Comparison of ENCODE assay signal across 17 cellular contexts in the genomic region with DNA sequence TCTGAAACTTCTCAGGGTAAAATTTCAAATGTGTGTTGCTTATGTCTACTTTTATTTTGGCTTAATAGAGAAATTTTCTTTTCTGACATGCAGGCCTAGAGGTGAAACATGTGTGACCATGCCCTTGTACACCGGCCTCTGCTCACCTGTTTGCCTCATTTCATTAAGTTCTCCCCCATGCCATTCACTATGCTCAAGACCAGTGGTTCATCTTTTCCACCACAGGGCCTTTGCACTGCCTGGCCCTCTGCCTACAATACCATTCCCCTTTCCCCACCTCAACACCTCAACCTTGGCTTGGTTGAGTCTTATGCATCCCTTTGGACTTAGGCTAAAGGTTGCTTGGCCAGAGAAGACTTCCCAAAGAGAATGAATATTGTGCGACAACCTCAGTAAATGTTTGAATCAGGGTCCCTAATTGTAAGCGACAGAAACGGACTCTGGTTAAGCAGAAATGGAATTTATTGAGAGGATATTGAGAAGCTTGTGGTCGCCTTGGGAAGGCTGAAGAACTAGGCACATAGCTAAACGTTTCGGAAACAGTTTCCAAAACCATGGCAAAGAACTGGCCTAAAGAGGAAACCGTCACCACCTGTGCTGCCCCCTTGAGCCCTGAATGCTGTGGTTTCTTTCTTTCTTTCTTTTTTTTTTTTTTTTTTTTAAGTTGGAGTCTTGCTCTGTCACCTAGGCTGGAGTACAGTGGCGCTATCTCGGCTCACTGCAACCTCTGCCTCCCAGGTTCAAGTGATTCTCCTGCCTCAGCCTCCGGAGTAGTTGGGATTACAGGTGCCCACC.
A peak's percentile ranks its signal among the peaks of the same experiment; 100 is the strongest.
DNase-seq lines count a peak whose midpoint lies in the region; ATAC-seq and TF ChIP-seq lines count a peak whose summit lies in the region.
"Had no signal": no experiment of that assay in that cellular context is flagged by ENCODE, and none has a peak within 500 bp of the region (broad histone marks: within the 10 kb centered on the region; RNA-seq: fewer than 3 reads in every experiment).

No MANE protein-coding gene starts in this region.

- H3K4me3 ChIP-seq in HCT116 (replicated peaks in 1 of 2; ENCODE audit: low read depth in 1 of 2, low read length in 2 of 2) (no peak overlapping the region), OCI-LY7 (ENCODE audit: low read depth, low read length, poor library complexity, severe bottlenecking) (no peak overlapping the region), esophagus muscularis mucosa (no peak overlapping the region), uterus (no peak overlapping the region)
- H3K4me3 ChIP-seq: BLaER1 had no signal

- H3K27me3 ChIP-seq in HCT116 (ENCODE audit: insufficient read depth, low read length): no peaks in the 10 kb centered on the region
- no peaks in the 10 kb centered on the region for H3K27me3 ChIP-seq in esophagus muscularis mucosa
- H3K27me3 ChIP-seq in uterus: no peaks in the 10 kb centered on the region
- H3K27me3 ChIP-seq: BLaER1 had no signal

- H3K27ac Mint-ChIP-seq in type B pancreatic cell: peak overlapping the region; percentile 50
- H3K27ac Mint-ChIP-seq: CD8-positive, alpha-beta T cell had no signal

- H4K20me1 ChIP-seq in HCT116 (ENCODE audit: insufficient read depth) (no peaks in the 10 kb centered on the region), OCI-LY7 (ENCODE audit: insufficient read depth, low read length) (no peaks in the 10 kb centered on the region)
- H4K20me1 ChIP-seq: BLaER1 had no signal

- H3K4me3 Mint-ChIP-seq in type B pancreatic cell: no peak overlapping the region
- H3K4me3 Mint-ChIP-seq: CD8-positive, alpha-beta T cell had no signal

- CTCF ChIA-PET in HCT116 (lab: Charles Lee): interaction anchor here (0.6 kb wide), 1 partner anchor 157 kb away, joined by 3 read pairs; no protein-coding TSS in a partner anchor
- CTCF ChIA-PET in OCI-LY7 (lab: Charles Lee; ENCODE audit: unreplicated experiment): no interaction called here

- H3K27ac ChIP-seq in HCT116 (ENCODE audit: low read depth, low read length) (no peak overlapping the region), OCI-LY7 (ENCODE audit: low read depth, low read length, poor library complexity, severe bottlenecking) (no peak overlapping the region), esophagus muscularis mucosa (replicated peaks in 1 of 4) (no peak overlapping the region), uterus (no peak overlapping the region)
- H3K27ac ChIP-seq: BLaER1, RWPE1 had no signal

- H3K79me2 ChIP-seq in HCT116 (ENCODE audit: insufficient read depth, low read length) (no peaks in the 10 kb centered on the region), OCI-LY7 (ENCODE audit: insufficient read depth, low read depth, low read length) (no peaks in the 10 kb centered on the region)

- TF ChIP-seq CTCF in HCT116 (IDR thresholded peaks at IDR 0.05 in 2 of 3, conservative IDR thresholded peaks at IDR 0.05 in 1 of 3; ENCODE audit: borderline replicate concordance in 1 of 3, insufficient read depth in 1 of 3, low read depth in 2 of 3, low read length in 2 of 3) (no peak; a peak in 1 of 6 replicates), OCI-LY7 (conservative IDR thresholded peaks at IDR 0.05; ENCODE audit: low read length) (no peak), esophagus muscularis mucosa (IDR thresholded peaks at IDR 0.05) (no peak), type B pancreatic cell (conservative IDR thresholded peaks at IDR 0.05) (no peak), uterus (IDR thresholded peaks at IDR 0.05) (no peak)

- peak; percentile 18; the same call in 1 of the 2 replicates for TF ChIP-seq RAD21 in HCT116 (IDR thresholded peaks at IDR 0.05; ENCODE audit: low read depth)

- no peak for TF ChIP-seq EP300 in esophagus muscularis mucosa (IDR thresholded peaks at IDR 0.05)

- DNase-seq in HCT116 (ENCODE audit: low read depth, low spot score): no peak
- DNase-seq in OCI-LY7 (ENCODE audit: low spot score): peak; percentile 18
- DNase-seq in esophagus muscularis mucosa (ENCODE audit: extremely low spot score): peak; percentile 19
- DNase-seq in type B pancreatic cell (ENCODE audit: extremely low spot score, unreplicated experiment): no peak
- no peak for DNase-seq in uterus
- no peak for DNase-seq in stimulated activated CD4-positive, alpha-beta T cell treated with anti-CD3 and anti-CD28 coated beads, Interleukin-15, amount 100 ng/mL, for 24 hours
- DNase-seq in activated CD4-positive, alpha-beta T cell treated with anti-CD3 and anti-CD28 coated beads for 4 hours: no peak
- DNase-seq: CD8-positive, alpha-beta T cell; DMS53; KBM-7; NCI-H1417; NCI-H187; NCI-H2107; NCI-H510A treated with DMSO at 0.1 percent for 48 hours; PC-3 had no signal

- no peak for TF ChIP-seq POLR2A in HCT116 (IDR thresholded peaks at IDR 0.05; ENCODE audit: borderline replicate concordance, extremely low read depth, insufficient read depth, insufficient read length)
- no peak for TF ChIP-seq POLR2A in esophagus muscularis mucosa (IDR thresholded peaks at IDR 0.05; ENCODE audit: low read depth)
- TF ChIP-seq POLR2A in uterus (IDR thresholded peaks at IDR 0.05): no peak

- peaks cover 55% of the 10 kb centered on the region for H3K4me1 Mint-ChIP-seq in type B pancreatic cell (ENCODE audit: unreplicated experiment)

- intact Hi-C loops in HCT116 (cut with micrococcal nuclease): loop anchor here (5.0 kb wide), 1 partner anchor 153 kb away; the partner anchor contains the start of gene SOX4
- intact Hi-C loops in OCI-LY7 (cut with micrococcal nuclease; ENCODE audit: unreplicated experiment): no loop called here
- intact Hi-C loops in esophagus muscularis mucosa (cut with DNase I): no loop called here
- intact Hi-C loops in uterus (cut with DNase I; ENCODE audit: low total_unique reads): no loop called here

- 94% methylated on average over 11 of the region's 11 CpGs for WGBS in esophagus muscularis mucosa

- no peak overlapping the region for H3K9ac ChIP-seq in HCT116 (ENCODE audit: low read length)
- H3K9ac ChIP-seq: BLaER1 had no signal

- H2AFZ ChIP-seq in HCT116 (ENCODE audit: low read depth, low read length, poor library complexity, severe bottlenecking) (no peak overlapping the region), OCI-LY7 (ENCODE audit: low read length) (no peak overlapping the region)

- H3K36me3 Mint-ChIP-seq in type B pancreatic cell: peaks cover 7% of the 10 kb centered on the region
- H3K36me3 Mint-ChIP-seq: CD8-positive, alpha-beta T cell had no signal

- POLR2A ChIA-PET in HCT116 (lab: Charles Lee): no interaction called here
- POLR2A ChIA-PET in OCI-LY7 (lab: Charles Lee): interaction anchor here (0.6 to 2.4 kb wide), 3 partner anchors 14 to 80 kb away, joined by 3 to 6 read pairs (median 3); no protein-coding TSS in a partner anchor

- H3K27me3 Mint-ChIP-seq in type B pancreatic cell: no peaks in the 10 kb centered on the region

- no peaks in the 10 kb centered on the region for H3K9me3 ChIP-seq in HCT116 (ENCODE audit: control insufficient read depth in 1 of 2, insufficient read depth in 1 of 2, low read depth in 1 of 2, low read length in 2 of 2)
- H3K9me3 ChIP-seq in OCI-LY7 (ENCODE audit: low read length): no peaks in the 10 kb centered on the region
- H3K9me3 ChIP-seq in esophagus muscularis mucosa: no peaks in the 10 kb centered on the region
- no peaks in the 10 kb centered on the region for H3K9me3 ChIP-seq in uterus
- H3K9me3 ChIP-seq: BLaER1 had no signal

- BruUV-seq in HCT116 (replicated peaks; lab: Mats Ljungman, UMichigan): no TSS peak
- BruUV-seq in OCI-LY7 (replicated peaks; lab: Mats Ljungman, UMichigan): no TSS peak

- H3K4me1 ChIP-seq in HCT116 (ENCODE audit: control insufficient read depth in 1 of 2, insufficient read depth in 2 of 2, low read length in 2 of 2) (peaks cover 18 to 43% of the 10 kb centered on the region in 2 experiments; a peak in 3 of 4 replicates), OCI-LY7 (ENCODE audit: insufficient read depth, low read length, poor library complexity, severe bottlenecking) (no peaks in the 10 kb centered on the region), esophagus muscularis mucosa (peaks cover 1 to 49% (median 37%) of the 10 kb centered on the region in 4 donors), uterus (peaks cover 0 to 8% of the 10 kb centered on the region in 2 donors)

- no peaks in the 10 kb centered on the region for H3K9me2 ChIP-seq in HCT116 (ENCODE audit: insufficient read depth)
- H3K9me2 ChIP-seq in OCI-LY7 (ENCODE audit: insufficient read depth, low read length): no peaks in the 10 kb centered on the region

- H3K4me2 ChIP-seq in HCT116 (ENCODE audit: low read length): no peak overlapping the region
- H3K4me2 ChIP-seq in OCI-LY7 (ENCODE audit: low read length): no peak overlapping the region
- H3K4me2 ChIP-seq: BLaER1 had no signal

- RAD21 ChIA-PET in HCT116 (lab: Charles Lee; ENCODE audit: low non-redundant PET in 1 of 2, low total read pairs in 2 of 2, uncharacterized antibody in 2 of 2, unreplicated experiment in 2 of 2): interaction anchor here in 1 of 2 experiments (1.3 kb wide), 1 partner anchor 15 kb away, joined by 3 read pairs; no protein-coding TSS in a partner anchor

- H3K9me3 Mint-ChIP-seq in type B pancreatic cell: no peaks in the 10 kb centered on the region
- H3K9me3 Mint-ChIP-seq: CD8-positive, alpha-beta T cell had no signal

- ATAC-seq in HCT116: no peak
- ATAC-seq: CD8-positive, alpha-beta T cell; PC-3 had no signal

- no peaks in the 10 kb centered on the region for H3K36me3 ChIP-seq in HCT116 (ENCODE audit: control insufficient read depth in 1 of 2, insufficient read depth in 2 of 2, low read length in 2 of 2)
- H3K36me3 ChIP-seq in OCI-LY7 (ENCODE audit: insufficient read depth, low read length): no peaks in the 10 kb centered on the region
- no peaks in the 10 kb centered on the region for H3K36me3 ChIP-seq in esophagus muscularis mucosa
- no peaks in the 10 kb centered on the region for H3K36me3 ChIP-seq in uterus
- H3K36me3 ChIP-seq: BLaER1 had no signal

TF ChIP-seq in HCT116, 20 proteins besides CTCF, POLR2A, EP300 and RAD21 (continues in another document):
- TF ChIP-seq JUND (IDR thresholded peaks at IDR 0.05) (no peak), MAX (IDR thresholded peaks at IDR 0.05) (no peak), ELF1 (IDR thresholded peaks at IDR 0.05; ENCODE audit: borderline replicate concordance, low read depth) (no peak), EZH2phosphoT487 (IDR thresholded peaks at IDR 0.05; ENCODE audit: borderline replicate concordance) (no peak), ZFX (IDR thresholded peaks at IDR 0.05) (no peak), POLR2AphosphoS5 (IDR thresholded peaks at IDR 0.05; ENCODE audit: low read depth, low read length) (no peak), FOSL1 (IDR thresholded peaks at IDR 0.05; ENCODE audit: low read depth) (no peak), SRF (IDR thresholded peaks at IDR 0.05; ENCODE audit: low read depth) (no peak), ZNF274 (IDR thresholded peaks at IDR 0.05; ENCODE audit: low read depth, low read length) (no peak), CEBPB (IDR thresholded peaks at IDR 0.05; ENCODE audit: low read depth) (no peak)

Comparison
In these comparisons a context has a peak if more than half of its experiments do, and no peak if none do; other contexts are left out.
1. DNase-seq: peak in OCI-LY7 (single experiment) and esophagus muscularis mucosa (single experiment); none in HCT116 (single experiment), type B pancreatic cell (single experiment), uterus (0 of 2), stimulated activated CD4-positive, alpha-beta T cell treated with anti-CD3 and anti-CD28 coated beads, Interleukin-15, amount 100 ng/mL, for 24 hours (single experiment) and activated CD4-positive, alpha-beta T cell treated with anti-CD3 and anti-CD28 coated beads for 4 hours (0 of 2).